In genomic region chr1:150850801-150851362, GRCh38 we compare ENCODE assay signal across 4 cellular contexts. TPM values are rescaled to one million over a fixed set of nuclear protein-coding genes. Genes with fewer than 3 reads are reported as not detected.
"Had no signal": no experiment of that assay in that cellular context is flagged by ENCODE, and none has a peak within 500 bp of the region (broad histone marks: within the 10 kb centered on the region; RNA-seq: fewer than 3 reads in every experiment).

No MANE protein-coding gene starts in this region.

RNA-seq across cellular contexts. Expression of gene CTXND2, which starts 36.1 kb away (rescaled TPM):
- total RNA-seq: LHCN-M2, M059J, MCF 10A, NCI-H460 had no signal
